20 cellular contexts compared by ENCODE assay signal in genomic region chr11:95793111-95793510, GRCh38. TPM values are rescaled to one million over a fixed set of nuclear protein-coding genes. Genes with fewer than 3 reads are reported as not detected.
DNase-seq lines count a peak whose midpoint lies in the region; ATAC-seq and TF ChIP-seq lines count a peak whose summit lies in the region.
"Had no signal": no experiment of that assay in that cellular context is flagged by ENCODE, and none has a peak within 500 bp of the region (broad histone marks: within the 10 kb centered on the region; RNA-seq: fewer than 3 reads in every experiment).

No MANE protein-coding gene starts in this region.

- no peak for TF ChIP-seq POLR2A in breast epithelium (IDR thresholded peaks at IDR 0.05)

- H3K4me1 Mint-ChIP-seq in activated T-helper 17 cell treated with anti-CD3 and anti-CD28 coated beads, Interleukin-2, amount 50 U/mL, for 72 hours = peaks cover 32% of the 10 kb centered on the region
- H3K4me1 Mint-ChIP-seq in endothelial cell (ENCODE audit: unreplicated experiment) = peaks cover 18% of the 10 kb centered on the region

- peak overlapping the region; percentile 87 for H3K4me2 ChIP-seq in DOHH2 (ENCODE audit: low read length)

- peak overlapping the region; percentile 44 for H3K4me3 Mint-ChIP-seq in activated T-helper 17 cell treated with anti-CD3 and anti-CD28 coated beads, Interleukin-2, amount 50 U/mL, for 72 hours
- H3K4me3 Mint-ChIP-seq in endothelial cell (ENCODE audit: unreplicated experiment) = no peak overlapping the region
- H3K4me3 Mint-ChIP-seq: H9 had no signal

- no peak overlapping the region for H3K27ac ChIP-seq in A673 (ENCODE audit: low read depth, low read length, poor library complexity, severe bottlenecking)
- H3K27ac ChIP-seq in DOHH2 (ENCODE audit: low read depth, low read length) = no peak overlapping the region
- no peak overlapping the region for H3K27ac ChIP-seq in colonic mucosa
- no peak overlapping the region for H3K27ac ChIP-seq in breast epithelium
- H3K27ac ChIP-seq: right atrium auricular region had no signal

- CTCF ChIA-PET in A673 (lab: Charles Lee) = interaction anchor here (0.6 kb wide), 1 partner anchor 28 kb away, joined by 10 read pairs; no protein-coding TSS in a partner anchor

- no peak for TF ChIP-seq CTCF in A673 (conservative IDR thresholded peaks at IDR 0.05; ENCODE audit: low read depth, low read length)
- TF ChIP-seq CTCF in DOHH2 (IDR thresholded peaks at IDR 0.05; ENCODE audit: low read depth, low read length, poor library complexity, severe bottlenecking) = no peak
- no peak for TF ChIP-seq CTCF in foreskin fibroblast (IDR thresholded peaks at IDR 0.05; ENCODE audit: low read depth, low read length)
- no peak for TF ChIP-seq CTCF in colonic mucosa (IDR thresholded peaks at IDR 0.05)
- no peak for TF ChIP-seq CTCF in endothelial cell (IDR thresholded peaks at IDR 0.05; ENCODE audit: unreplicated experiment)
- no peak for TF ChIP-seq CTCF in breast epithelium (IDR thresholded peaks at IDR 0.05)

- no peaks in the 10 kb centered on the region for H3K36me3 ChIP-seq in A673 (ENCODE audit: insufficient read depth, low read length, poor library complexity, severe bottlenecking)
- peaks cover 48% of the 10 kb centered on the region for H3K36me3 ChIP-seq in DOHH2 (ENCODE audit: control insufficient read depth, low read length)
- H3K36me3 ChIP-seq in colonic mucosa = no peaks in the 10 kb centered on the region
- no peaks in the 10 kb centered on the region for H3K36me3 ChIP-seq in breast epithelium
- H3K36me3 ChIP-seq: right atrium auricular region had no signal

- no peaks in the 10 kb centered on the region for H3K9me3 Mint-ChIP-seq in activated T-helper 17 cell treated with anti-CD3 and anti-CD28 coated beads, Interleukin-2, amount 50 U/mL, for 72 hours
- H3K9me3 Mint-ChIP-seq in endothelial cell (ENCODE audit: unreplicated experiment) = no peaks in the 10 kb centered on the region
- H3K9me3 Mint-ChIP-seq: H9 had no signal

- intact Hi-C loops in A673 (cut with micrococcal nuclease; ENCODE audit: unreplicated experiment) = loop anchor here (10.0 kb wide), 1 partner anchor 372 kb away; no protein-coding TSS in a partner anchor
- intact Hi-C loops in colonic mucosa (cut with DNase I) = no loop called here
- intact Hi-C loops in breast epithelium (cut with DNase I; ENCODE audit: low total_unique reads) = no loop called here

- H3K4me1 ChIP-seq in A673 (ENCODE audit: insufficient read depth, low read length, poor library complexity, severe bottlenecking) = peaks cover 66% of the 10 kb centered on the region
- peaks cover 31% of the 10 kb centered on the region for H3K4me1 ChIP-seq in DOHH2 (ENCODE audit: control insufficient read depth, low read length)
- H3K4me1 ChIP-seq in colonic mucosa = no peaks in the 10 kb centered on the region
- H3K4me1 ChIP-seq in breast epithelium = peaks cover 0 to 4% of the 10 kb centered on the region in 2 donors

- DNase-seq in A673 (ENCODE audit: low spot score) = no peak
- DNase-seq in foreskin fibroblast = peak; percentile 12 to 59
- DNase-seq in colonic mucosa = no peak
- no peak for DNase-seq in endothelial cell (ENCODE audit: low spot score)
- DNase-seq in NCI-H187 treated with DMSO at 0.1 percent for 48 hours (lab: John Stamatoyannopoulos, UW) = no peak
- no peak for DNase-seq in breast epithelium (ENCODE audit: low spot score in 2 of 2)
- DNase-seq: activated CD4-positive, alpha-beta T cell treated with anti-CD3 and anti-CD28 coated beads, Interleukin-2, amount 50 U/mL, for 1 hour; amniotic stem cell; caudate nucleus; DMS79; H9; head of caudate nucleus; left ventricle myocardium superior; MG63; NCI-H345; NK-92 treated with Interleukin-12 subunit alpha and Interleukin-12 subunit beta, amount 100 ng/mL, for 24 hours; RPMI8226 had no signal

- no peak overlapping the region for H3K9ac ChIP-seq in colonic mucosa (ENCODE audit: low read depth in 2 of 2, low read length in 2 of 2)

- H4K20me1 ChIP-seq in DOHH2 (ENCODE audit: control insufficient read depth, insufficient read depth, low read depth, low read length) = peaks cover 20% of the 10 kb centered on the region; the same call in 1 of the 2 replicates

- H3K27me3 ChIP-seq in A673 (replicated peaks; ENCODE audit: insufficient read depth, low read depth, low read length, poor library complexity) = no peaks in the 10 kb centered on the region
- H3K27me3 ChIP-seq in DOHH2 (ENCODE audit: control insufficient read depth, low read length) = no peaks in the 10 kb centered on the region
- no peaks in the 10 kb centered on the region for H3K27me3 ChIP-seq in colonic mucosa
- H3K27me3 ChIP-seq in breast epithelium = no peaks in the 10 kb centered on the region
- H3K27me3 ChIP-seq: MG63, right atrium auricular region had no signal

- H3K27ac Mint-ChIP-seq in activated T-helper 17 cell treated with anti-CD3 and anti-CD28 coated beads, Interleukin-2, amount 50 U/mL, for 72 hours = no peak overlapping the region
- no peak overlapping the region for H3K27ac Mint-ChIP-seq in endothelial cell (ENCODE audit: unreplicated experiment)
- H3K27ac Mint-ChIP-seq: H9 had no signal

- peaks cover 88% of the 10 kb centered on the region for H3K79me2 ChIP-seq in DOHH2 (ENCODE audit: control insufficient read depth, low read length)

- BruUV-seq in A673 (replicated peaks; lab: Mats Ljungman, UMichigan) = no TSS peak

- H3K36me3 Mint-ChIP-seq in activated T-helper 17 cell treated with anti-CD3 and anti-CD28 coated beads, Interleukin-2, amount 50 U/mL, for 72 hours (ENCODE audit: low read depth) = peaks cover 65% of the 10 kb centered on the region
- no peaks in the 10 kb centered on the region for H3K36me3 Mint-ChIP-seq in endothelial cell (ENCODE audit: low read depth, unreplicated experiment)

- ATAC-seq in activated T-helper 17 cell treated with anti-CD3 and anti-CD28 coated beads, Interleukin-2, amount 50 U/mL, for 72 hours (replicated peaks) = no peak
- ATAC-seq: left ventricle myocardium superior had no signal

- no peaks in the 10 kb centered on the region for H3F3A ChIP-seq in DOHH2 (ENCODE audit: control insufficient read depth, insufficient read depth)

- no peaks in the 10 kb centered on the region for H3K9me2 ChIP-seq in DOHH2 (replicated peaks; ENCODE audit: control insufficient read depth, low read length)

- H3K4me3 ChIP-seq in A673 (ENCODE audit: low read depth, low read length, poor library complexity, severe bottlenecking) (peak overlapping the region; percentile 91), DOHH2 (ENCODE audit: low read length) (0 out of 2 replicates have a peak overlapping the region, but pooled peaks have one; percentile 2), foreskin fibroblast (ENCODE audit: low read depth in 1 of 2, low read length in 2 of 2) (no peak overlapping the region), colonic mucosa (no peak overlapping the region), breast epithelium (no peak overlapping the region)
- H3K4me3 ChIP-seq: MG63, right atrium auricular region had no signal

- POLR2A ChIA-PET in A673 (lab: Charles Lee; ENCODE audit: low non-redundant PET) = no interaction called here

- H3K9me3 ChIP-seq in A673 (ENCODE audit: low read depth, low read length, poor library complexity, severe bottlenecking) = no peaks in the 10 kb centered on the region
- no peaks in the 10 kb centered on the region for H3K9me3 ChIP-seq in DOHH2 (ENCODE audit: control insufficient read depth, insufficient read depth, low read length)
- no peaks in the 10 kb centered on the region for H3K9me3 ChIP-seq in colonic mucosa
- no peaks in the 10 kb centered on the region for H3K9me3 ChIP-seq in breast epithelium
- H3K9me3 ChIP-seq: MG63, right atrium auricular region had no signal

- no peaks in the 10 kb centered on the region for H3K27me3 Mint-ChIP-seq in activated T-helper 17 cell treated with anti-CD3 and anti-CD28 coated beads, Interleukin-2, amount 50 U/mL, for 72 hours
- peaks cover 18% of the 10 kb centered on the region for H3K27me3 Mint-ChIP-seq in endothelial cell (ENCODE audit: unreplicated experiment)

RNA-seq across cellular contexts. Expression of gene CEP57, which starts 2.8 kb away (rescaled TPM):
- total RNA-seq in A673 (2021) (72.3 and 79.8 TPM in 2 replicates), colonic mucosa (10 to 100 TPM; 39.9 to 47.3 TPM), endothelial cell (ENCODE audit: unreplicated experiment) (51.4 TPM), breast epithelium (10 to 100 TPM; 48.6 to 66.9 (median 52.1) TPM)
- total RNA-seq in activated T-helper 17 cell treated with anti-CD3 and anti-CD28 coated beads, Interleukin-2, amount 50 U/mL, for 72 hours = 100 to 1,000 TPM in 1 of 2 donors, 10 to 100 TPM in 1; 79.9 to 159 TPM

RNA-seq across cellular contexts. Expression of gene FAM76B, which starts 3.5 kb away (rescaled TPM):
- 32.6 and 34.2 TPM in 2 replicates for total RNA-seq in A673 (2021)
- 10 to 100 TPM; 38.3 to 50.7 TPM for total RNA-seq in activated T-helper 17 cell treated with anti-CD3 and anti-CD28 coated beads, Interleukin-2, amount 50 U/mL, for 72 hours
- total RNA-seq in colonic mucosa = 10 to 100 TPM; 17.5 to 22.1 TPM
- total RNA-seq in endothelial cell (ENCODE audit: unreplicated experiment) = 24.2 TPM
- total RNA-seq in breast epithelium = 10 to 100 TPM; 42.1 to 69.7 (median 48.8) TPM

Comparison
In these comparisons a context has a peak if more than half of its experiments do, and no peak if none do; other contexts are left out.
1. DNase-seq: peak in foreskin fibroblast (2 of 2); none in A673 (single experiment), colonic mucosa (single experiment), endothelial cell (single experiment), NCI-H187 treated with DMSO at 0.1 percent for 48 hours (single experiment) and breast epithelium (0 of 2).
2. H3K4me3 ChIP-seq: peak in A673 (single experiment) and DOHH2 (single experiment); none in foreskin fibroblast (0 of 2), colonic mucosa (single experiment) and breast epithelium (0 of 3).